In the genomic region with DNA sequence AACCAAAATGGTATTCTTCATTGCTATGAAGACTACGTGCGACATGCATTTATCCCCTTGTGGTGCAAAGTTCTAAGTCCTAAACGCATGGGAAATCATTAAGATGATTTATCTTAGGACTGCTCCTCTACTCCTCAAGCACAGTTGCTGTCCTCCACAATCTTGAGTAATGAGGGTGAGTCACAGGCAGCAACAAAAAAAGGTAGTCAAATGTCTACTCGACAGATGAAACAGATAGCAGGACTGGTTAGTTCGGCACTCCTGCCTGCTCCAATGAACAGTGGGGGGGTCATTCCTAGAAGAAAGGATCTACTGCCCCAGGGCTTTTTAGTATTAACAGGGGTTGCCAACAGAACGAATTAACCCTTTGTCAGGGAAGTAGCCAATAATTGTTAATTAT, we compare ENCODE assay signal across 26 cellular contexts.
A peak's percentile ranks its signal among the peaks of the same experiment; 100 is the strongest.
DNase-seq lines count a peak whose midpoint lies in the region; ATAC-seq and TF ChIP-seq lines count a peak whose summit lies in the region.
"Had no signal": no experiment of that assay in that cellular context is flagged by ENCODE, and none has a peak within 500 bp of the region (broad histone marks: within the 10 kb centered on the region; RNA-seq: fewer than 3 reads in every experiment).

No MANE protein-coding gene starts in this region.

- H3K9me3 ChIP-seq in A673 (ENCODE audit: low read depth, low read length, poor library complexity, severe bottlenecking) = no peaks in the 10 kb centered on the region
- H3K9me3 ChIP-seq in HEK293 (ENCODE audit: control insufficient read depth, insufficient read depth, low read depth, low read length) = no peaks in the 10 kb centered on the region
- no peaks in the 10 kb centered on the region for H3K9me3 ChIP-seq in hepatocyte (ENCODE audit: low read depth)
- H3K9me3 ChIP-seq in CD4-positive, alpha-beta T cell (ENCODE audit: control insufficient read depth, low read length) = no peaks in the 10 kb centered on the region
- H3K9me3 ChIP-seq: thyroid gland had no signal

- H3K4me1 ChIP-seq in A673 (ENCODE audit: insufficient read depth, low read length, poor library complexity, severe bottlenecking) (peaks cover 5% of the 10 kb centered on the region), HEK293 (ENCODE audit: control insufficient read depth, insufficient read depth, low read length) (no peaks in the 10 kb centered on the region), hepatocyte (ENCODE audit: insufficient read depth) (no peaks in the 10 kb centered on the region)
- H3K4me1 ChIP-seq: thyroid gland had no signal

- H3K9me3 Mint-ChIP-seq in CD4-positive, alpha-beta T cell = no peaks in the 10 kb centered on the region
- H3K9me3 Mint-ChIP-seq: activated CD4-positive, alpha-beta memory T cell treated with anti-CD3 and anti-CD28 coated beads for 36 hours; CD4-positive, alpha-beta memory T cell; mesothelial cell of epicardium; nephron had no signal

- no peaks in the 10 kb centered on the region for H3K4me1 Mint-ChIP-seq in CD4-positive, alpha-beta T cell (ENCODE audit: low read depth)
- H3K4me1 Mint-ChIP-seq: CD4-positive, alpha-beta memory T cell; mesothelial cell of epicardium; nephron had no signal

- TF ChIP-seq CTCF in A673 (conservative IDR thresholded peaks at IDR 0.05; ENCODE audit: low read depth, low read length) (no peak), HEK293 (tag by site-specific recombination; IDR thresholded peaks at IDR 0.05) (no peak), RWPE1 (conservative IDR thresholded peaks at IDR 0.05; ENCODE audit: low read depth) (no peak), hepatocyte (IDR thresholded peaks at IDR 0.05; ENCODE audit: poor library complexity) (no peak)
- TF ChIP-seq CTCF in CD4-positive, alpha-beta T cell (IDR thresholded peaks at IDR 0.05) = no peak

- H3K36me3 ChIP-seq in A673 (ENCODE audit: insufficient read depth, low read length, poor library complexity, severe bottlenecking) (no peaks in the 10 kb centered on the region), HEK293 (ENCODE audit: control insufficient read depth in 2 of 2, insufficient read depth in 1 of 2, low read length in 2 of 2) (no peaks in the 10 kb centered on the region), hepatocyte (replicated peaks; ENCODE audit: insufficient read depth, low read depth) (no peaks in the 10 kb centered on the region)
- H3K36me3 ChIP-seq: thyroid gland had no signal

- H3K27me3 ChIP-seq in A673 (replicated peaks; ENCODE audit: insufficient read depth, low read depth, low read length, poor library complexity) = no peaks in the 10 kb centered on the region
- no peaks in the 10 kb centered on the region for H3K27me3 ChIP-seq in hepatocyte
- H3K27me3 ChIP-seq in CD4-positive, alpha-beta T cell (ENCODE audit: control insufficient read depth, insufficient read depth, low read length) = no peaks in the 10 kb centered on the region
- H3K27me3 ChIP-seq: thyroid gland had no signal

- no peak overlapping the region for H2AFZ ChIP-seq in hepatocyte

- H3K4me3 ChIP-seq in A673 (ENCODE audit: low read depth, low read length, poor library complexity, severe bottlenecking) (no peak overlapping the region), HEK293 (ENCODE audit: low read depth, low read length) (no peak overlapping the region), hepatocyte (no peak overlapping the region)
- H3K4me3 ChIP-seq: skin epidermis, thyroid gland had no signal

- POLR2A ChIA-PET in A673 (lab: Charles Lee; ENCODE audit: low non-redundant PET) (no interaction called here), HEK293 (lab: Yijun Ruan, JAX) (no interaction called here), RWPE1 (lab: Yijun Ruan, JAX; ENCODE audit: low non-redundant PET) (no interaction called here)
- POLR2A ChIA-PET in CD4-positive, alpha-beta T cell (lab: Charles Lee) = no interaction called here

- H3K79me2 ChIP-seq in hepatocyte = no peaks in the 10 kb centered on the region

- H3K27ac ChIP-seq in A673 (ENCODE audit: low read depth, low read length, poor library complexity, severe bottlenecking) (no peak overlapping the region), HEK293 (ENCODE audit: extremely low read depth, low read depth, low read length) (no peak overlapping the region), RWPE1 (no peak overlapping the region), hepatocyte (no peak overlapping the region)
- H3K27ac ChIP-seq in CD4-positive, alpha-beta T cell (ENCODE audit: low read depth, low read length) = no peak overlapping the region
- H3K27ac ChIP-seq: skin epidermis, thyroid gland had no signal

- DNase-seq in A673 (ENCODE audit: low spot score) (peak; percentile 35), RWPE1 (ENCODE audit: low spot score) (peak; percentile 1), hepatocyte (ENCODE audit: low spot score) (peak; percentile 5), cerebellum (ENCODE audit: low spot score) (no peak), T-helper 1 cell (no peak), left colon (no peak)
- DNase-seq in CD4-positive, alpha-beta T cell = no peak
- DNase-seq: activated CD4-positive, alpha-beta memory T cell treated with anti-CD3 and anti-CD28 coated beads for 36 hours; activated CD4-positive, CD25-positive, alpha-beta regulatory T cell; activated gamma-delta T cell; activated T-cell treated with anti-CD3 and anti-CD28 coated beads for 4 hours; CD4-positive, alpha-beta memory T cell; dermis blood vessel endothelial cell; DMS153; GOT3; NCI-H146; NCI-H748 treated with DMSO at 0.1 percent for 48 hours; stimulated activated naive CD4-positive, alpha-beta T cell treated with Interleukin-2 at 50 U/mL for 16 hours; T-helper 9 cell; thyroid gland had no signal

- H3K27me3 Mint-ChIP-seq in CD4-positive, alpha-beta T cell = no peaks in the 10 kb centered on the region
- H3K27me3 Mint-ChIP-seq: activated CD4-positive, alpha-beta memory T cell treated with anti-CD3 and anti-CD28 coated beads for 36 hours; CD4-positive, alpha-beta memory T cell had no signal

- intact Hi-C loops in A673 (cut with micrococcal nuclease; ENCODE audit: unreplicated experiment) (no loop called here), left colon (cut with DNase I, micrococcal nuclease) (no loop called here)
- intact Hi-C loops in CD4-positive, alpha-beta T cell (cut with DNase I, micrococcal nuclease) = no loop called here

- BruUV-seq in A673 (replicated peaks; lab: Mats Ljungman, UMichigan) = no TSS peak

- no peaks in the 10 kb centered on the region for H4K20me1 ChIP-seq in hepatocyte (ENCODE audit: insufficient read depth, poor library complexity, severe bottlenecking)

- H3K9me2 ChIP-seq in hepatocyte (replicated peaks; ENCODE audit: insufficient read depth) = no peaks in the 10 kb centered on the region

- WGBS in hepatocyte (ENCODE audit: low lambda C conversion rate, missing lambda C conversion rate) = 53% methylated on average over 6 of the region's 6 CpGs

- CTCF ChIA-PET in A673 (lab: Charles Lee) = no interaction called here
- CTCF ChIA-PET in HEK293 (lab: Yijun Ruan, JAX) = no interaction called here
- CTCF ChIA-PET in RWPE1 (lab: Yijun Ruan, JAX) = no interaction called here
- CTCF ChIA-PET in CD4-positive, alpha-beta T cell (lab: Charles Lee) = no interaction called here

- no peak for ATAC-seq in CD4-positive, alpha-beta T cell (ENCODE audit: poor library complexity)
- no peak for ATAC-seq in left colon
- ATAC-seq: Panc1, SK-N-SH treated with all-trans-retinoic acid at 6 μM for 48 hours had no signal

- no peak overlapping the region for H3K4me3 Mint-ChIP-seq in CD4-positive, alpha-beta T cell
- H3K4me3 Mint-ChIP-seq: activated CD4-positive, alpha-beta memory T cell treated with anti-CD3 and anti-CD28 coated beads for 36 hours; CD4-positive, alpha-beta memory T cell; mesothelial cell of epicardium; nephron had no signal

- H3K27ac Mint-ChIP-seq in CD4-positive, alpha-beta T cell = no peak overlapping the region
- H3K27ac Mint-ChIP-seq: activated CD4-positive, alpha-beta memory T cell treated with anti-CD3 and anti-CD28 coated beads for 36 hours; CD4-positive, alpha-beta memory T cell; mesothelial cell of epicardium; nephron had no signal

- H3K36me3 Mint-ChIP-seq in CD4-positive, alpha-beta T cell (ENCODE audit: low read depth) = no peaks in the 10 kb centered on the region
- H3K36me3 Mint-ChIP-seq: activated CD4-positive, alpha-beta memory T cell treated with anti-CD3 and anti-CD28 coated beads for 36 hours; CD4-positive, alpha-beta memory T cell; mesothelial cell of epicardium had no signal

- no peak overlapping the region for H3K4me2 ChIP-seq in hepatocyte

TF ChIP-seq in HEK293, 187 proteins besides CTCF, POLR2A, EP300 and RAD21 (continues in another document):
- TF ChIP-seq ZNF558 (tag by site-specific recombination; IDR thresholded peaks at IDR 0.05) (no peak), ZNF629 (tag by site-specific recombination; IDR thresholded peaks at IDR 0.05) (no peak)
- TF ChIP-seq, protein P1, sequence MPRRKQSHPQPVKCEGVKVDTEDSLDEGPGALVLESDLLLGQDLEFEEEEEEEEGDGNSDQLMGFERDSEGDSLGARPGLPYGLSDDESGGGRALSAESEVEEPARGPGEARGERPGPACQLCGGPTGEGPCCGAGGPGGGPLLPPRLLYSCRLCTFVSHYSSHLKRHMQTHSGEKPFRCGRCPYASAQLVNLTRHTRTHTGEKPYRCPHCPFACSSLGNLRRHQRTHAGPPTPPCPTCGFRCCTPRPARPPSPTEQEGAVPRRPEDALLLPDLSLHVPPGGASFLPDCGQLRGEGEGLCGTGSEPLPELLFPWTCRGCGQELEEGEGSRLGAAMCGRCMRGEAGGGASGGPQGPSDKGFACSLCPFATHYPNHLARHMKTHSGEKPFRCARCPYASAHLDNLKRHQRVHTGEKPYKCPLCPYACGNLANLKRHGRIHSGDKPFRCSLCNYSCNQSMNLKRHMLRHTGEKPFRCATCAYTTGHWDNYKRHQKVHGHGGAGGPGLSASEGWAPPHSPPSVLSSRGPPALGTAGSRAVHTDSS (tag by site-specific recombination; IDR thresholded peaks at IDR 0.05) = no peak
- TF ChIP-seq, protein P2, sequence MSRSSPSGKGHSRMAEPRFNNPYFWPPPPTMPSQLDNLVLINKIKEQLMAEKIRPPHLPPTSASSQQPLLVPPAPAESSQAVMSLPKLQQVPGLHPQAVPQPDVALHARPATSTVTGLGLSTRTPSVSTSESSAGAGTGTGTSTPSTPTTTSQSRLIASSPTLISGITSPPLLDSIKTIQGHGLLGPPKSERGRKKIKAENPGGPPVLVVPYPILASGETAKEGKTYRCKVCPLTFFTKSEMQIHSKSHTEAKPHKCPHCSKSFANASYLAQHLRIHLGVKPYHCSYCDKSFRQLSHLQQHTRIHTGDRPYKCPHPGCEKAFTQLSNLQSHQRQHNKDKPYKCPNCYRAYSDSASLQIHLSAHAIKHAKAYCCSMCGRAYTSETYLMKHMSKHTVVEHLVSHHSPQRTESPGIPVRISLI (tag by site-specific recombination; IDR thresholded peaks at IDR 0.05) = 0 out of 2 replicates have a peak, but pooled peaks have one; percentile 37

Comparison
In these comparisons a context has a peak if more than half of its experiments do, and no peak if none do; other contexts are left out.
1. DNase-seq: peak in A673 (single experiment), RWPE1 (single experiment) and hepatocyte (single experiment); none in CD4-positive, alpha-beta T cell (0 of 10), cerebellum (single experiment), T-helper 1 cell (0 of 5) and left colon (0 of 2).